11 cellular contexts compared by ENCODE assay signal in genomic region chr19:10110076-10110971, GRCh38. TPM values are rescaled to one million over a fixed set of nuclear protein-coding genes. Genes with fewer than 3 reads are reported as not detected.
DNase-seq lines count a peak whose midpoint lies in the region; ATAC-seq and TF ChIP-seq lines count a peak whose summit lies in the region.
"Had no signal": no experiment of that assay in that cellular context is flagged by ENCODE, and none has a peak within 500 bp of the region (broad histone marks: within the 10 kb centered on the region; RNA-seq: fewer than 3 reads in every experiment).

No MANE protein-coding gene starts in this region.

- TF ChIP-seq CTCF in WTC11 (IDR thresholded peaks at IDR 0.05) (no peak), neural crest cell (conservative IDR thresholded peaks at IDR 0.05) (no peak)

- H3K4me1 Mint-ChIP-seq in activated CD4-positive, alpha-beta T cell treated with anti-CD3 and anti-CD28 coated beads, Interleukin-2, amount 10 ng/mL, durations not matched to agents 24 days and 14 days: peaks cover 55% of the 10 kb centered on the region
- H3K4me1 Mint-ChIP-seq in WTC11 (peaks cover 17% of the 10 kb centered on the region), neural crest cell (peaks cover 9% of the 10 kb centered on the region)

- peak overlapping the region; percentile 74 for H3K4me3 Mint-ChIP-seq in activated CD4-positive, alpha-beta T cell treated with anti-CD3 and anti-CD28 coated beads, Interleukin-2, amount 10 ng/mL, durations not matched to agents 24 days and 14 days
- no peak overlapping the region for H3K4me3 Mint-ChIP-seq in WTC11
- peak overlapping the region; percentile 51 for H3K4me3 Mint-ChIP-seq in neural crest cell

- POLR2A ChIA-PET in WTC11 (lab: Charles Lee): no interaction called here

- intact Hi-C loops in activated CD4-positive, alpha-beta T cell treated with anti-CD3 and anti-CD28 coated beads, Interleukin-2, amount 10 ng/mL, durations not matched to agents 24 days and 14 days (cut with micrococcal nuclease): loop anchor here (10.0 kb wide), 1 partner anchor 176 kb away; the partner anchor contains the start of gene OLFM2

- H3K9me3 Mint-ChIP-seq in activated CD4-positive, alpha-beta T cell treated with anti-CD3 and anti-CD28 coated beads, Interleukin-2, amount 10 ng/mL, durations not matched to agents 24 days and 14 days: no peaks in the 10 kb centered on the region
- no peaks in the 10 kb centered on the region for H3K9me3 Mint-ChIP-seq in WTC11
- H3K9me3 Mint-ChIP-seq in neural crest cell: no peaks in the 10 kb centered on the region

- H3K36me3 Mint-ChIP-seq in activated CD4-positive, alpha-beta T cell treated with anti-CD3 and anti-CD28 coated beads, Interleukin-2, amount 10 ng/mL, durations not matched to agents 24 days and 14 days (ENCODE audit: low read depth): peaks cover 67% of the 10 kb centered on the region
- H3K36me3 Mint-ChIP-seq in WTC11: peaks cover 38% of the 10 kb centered on the region
- H3K36me3 Mint-ChIP-seq in neural crest cell (ENCODE audit: low read depth): peaks cover 9% of the 10 kb centered on the region

- DNase-seq in activated CD4-positive, alpha-beta T cell treated with anti-CD3 and anti-CD28 coated beads, Interleukin-2, amount 10 ng/mL, durations not matched to agents 24 days and 14 days: no peak
- no peak for DNase-seq in activated CD4-positive, alpha-beta T cell treated with anti-CD3 and anti-CD28 coated beads, Interleukin-2, amount 50 U/mL, for 4 hours
- DNase-seq in WTC11 (ENCODE audit: low spot score): no peak
- DNase-seq in neural crest cell (ENCODE audit: low read depth, low spot score): no peak
- DNase-seq in activated CD4-positive, CD25-positive, alpha-beta regulatory T cell treated with anti-CD3 and anti-CD28 coated beads, Interleukin-2, amount 50 U/mL, for 72 hours: no peak
- DNase-seq: effector CD4-positive, alpha-beta T cell; NCI-H524; stimulated activated CD4-positive, alpha-beta T cell treated with anti-CD3 and anti-CD28 coated beads, Interleukin-12 subunit alpha, Interleukin-12 subunit beta, amount 100 ng/mL, for 4 hours had no signal

- CTCF ChIA-PET in WTC11 (lab: Charles Lee): interaction anchor here (0.8 to 1.5 kb wide), 2 partner anchors 12 to 119 kb away, joined by 4 to 5 read pairs; no protein-coding TSS in a partner anchor

- peak overlapping the region; percentile 60 for H3K27ac Mint-ChIP-seq in activated CD4-positive, alpha-beta T cell treated with anti-CD3 and anti-CD28 coated beads, Interleukin-2, amount 10 ng/mL, durations not matched to agents 24 days and 14 days
- H3K27ac Mint-ChIP-seq in WTC11 (no peak overlapping the region), neural crest cell (ENCODE audit: unreplicated experiment) (no peak overlapping the region)

- no peak for ATAC-seq in WTC11
- ATAC-seq in HG03097 (IDR thresholded peaks at IDR 0.05; ENCODE audit: low FRiP score, unreplicated experiment): no peak
- ATAC-seq: A549, left lung had no signal

- H3K27me3 Mint-ChIP-seq in activated CD4-positive, alpha-beta T cell treated with anti-CD3 and anti-CD28 coated beads, Interleukin-2, amount 10 ng/mL, durations not matched to agents 24 days and 14 days: no peaks in the 10 kb centered on the region
- H3K27me3 Mint-ChIP-seq in WTC11 (ENCODE audit: low read depth) (no peaks in the 10 kb centered on the region), neural crest cell (ENCODE audit: low read depth) (peaks cover 7% of the 10 kb centered on the region)

TF ChIP-seq in WTC11, 78 proteins besides CTCF, POLR2A, EP300 and RAD21:
- 0 out of 2 replicates have a peak, but pooled peaks have one; percentile 29 for TF ChIP-seq NR1H2 (CRISPR knock-in tag; IDR thresholded peaks at IDR 0.05)
- TF ChIP-seq HMGXB4 (CRISPR knock-in tag; IDR thresholded peaks at IDR 0.05): no peak

RNA-seq across cellular contexts. Expression of gene P2RY11, which starts 1.2 kb away (rescaled TPM):
- 61.1 and 62.5 TPM in 2 replicates for total RNA-seq in activated CD4-positive, alpha-beta T cell treated with anti-CD3 and anti-CD28 coated beads, Interleukin-2, amount 10 ng/mL, durations not matched to agents 24 days and 14 days
- total RNA-seq in WTC11 (2021) (21.0 to 21.5 TPM (median 21.2 TPM) in 3 replicates), neural crest cell (25.9 and 26.9 TPM in 2 replicates)

RNA-seq across cellular contexts. Expression of gene PPAN, which starts 4.2 kb away (rescaled TPM):
- total RNA-seq in activated CD4-positive, alpha-beta T cell treated with anti-CD3 and anti-CD28 coated beads, Interleukin-2, amount 10 ng/mL, durations not matched to agents 24 days and 14 days: 222 and 232 TPM in 2 replicates
- 74.1 to 83.7 TPM (median 80.8 TPM) in 3 replicates for total RNA-seq in WTC11 (2021)
- total RNA-seq in neural crest cell: 77.8 and 84.5 TPM in 2 replicates

RNA-seq across cellular contexts. Expression of gene ANGPTL6, which starts 7.8 kb away (rescaled TPM):
- total RNA-seq in activated CD4-positive, alpha-beta T cell treated with anti-CD3 and anti-CD28 coated beads, Interleukin-2, amount 10 ng/mL, durations not matched to agents 24 days and 14 days: 9.9 and 11.4 TPM in 2 replicates
- total RNA-seq in WTC11 (2021) (0.21 to 0.30 TPM (median 0.28 TPM) in 3 replicates), neural crest cell (not detected in 2 replicates)

RNA-seq across cellular contexts. Expression of gene EIF3G, which starts 9.4 kb away (rescaled TPM):
- total RNA-seq in activated CD4-positive, alpha-beta T cell treated with anti-CD3 and anti-CD28 coated beads, Interleukin-2, amount 10 ng/mL, durations not matched to agents 24 days and 14 days: 335 and 341 TPM in 2 replicates
- 318 to 333 TPM (median 323 TPM) in 3 replicates for total RNA-seq in WTC11 (2021)
- total RNA-seq in neural crest cell: 210 and 224 TPM in 2 replicates

RNA-seq across cellular contexts. Expression of gene SHFL, which starts 24.2 kb away (rescaled TPM):
- 56.0 and 60.5 TPM in 2 replicates for total RNA-seq in activated CD4-positive, alpha-beta T cell treated with anti-CD3 and anti-CD28 coated beads, Interleukin-2, amount 10 ng/mL, durations not matched to agents 24 days and 14 days
- total RNA-seq in WTC11 (2021) (22.5 to 28.4 TPM (median 23.0 TPM) in 3 replicates), neural crest cell (0.89 and 0.93 TPM in 2 replicates)
